Comparison of ENCODE assay signal across 1 cellular context in genomic region chr1:165884690-165885304, GRCh38.
TF ChIP-seq lines count a peak whose summit lies in the region.

No MANE protein-coding gene starts in this region.

TF ChIP-seq in IMR-90, 13 proteins besides CTCF, POLR2A, EP300 and RAD21 (continued from another document):
- TF ChIP-seq RFX5 (IDR thresholded peaks at IDR 0.05; ENCODE audit: low read depth, low read length) (no peak), SMC3 (IDR thresholded peaks at IDR 0.05; ENCODE audit: low read depth, low read length) (no peak), NFE2L2 (IDR thresholded peaks at IDR 0.05; ENCODE audit: low read depth, low read length) (no peak), BHLHE40 (IDR thresholded peaks at IDR 0.05; ENCODE audit: low read depth, low read length) (no peak), RCOR1 (IDR thresholded peaks at IDR 0.05; ENCODE audit: insufficient replicate concordance, low read length) (no peak)
